ENCODE assay signal across 1 cellular context in the genomic region with DNA sequence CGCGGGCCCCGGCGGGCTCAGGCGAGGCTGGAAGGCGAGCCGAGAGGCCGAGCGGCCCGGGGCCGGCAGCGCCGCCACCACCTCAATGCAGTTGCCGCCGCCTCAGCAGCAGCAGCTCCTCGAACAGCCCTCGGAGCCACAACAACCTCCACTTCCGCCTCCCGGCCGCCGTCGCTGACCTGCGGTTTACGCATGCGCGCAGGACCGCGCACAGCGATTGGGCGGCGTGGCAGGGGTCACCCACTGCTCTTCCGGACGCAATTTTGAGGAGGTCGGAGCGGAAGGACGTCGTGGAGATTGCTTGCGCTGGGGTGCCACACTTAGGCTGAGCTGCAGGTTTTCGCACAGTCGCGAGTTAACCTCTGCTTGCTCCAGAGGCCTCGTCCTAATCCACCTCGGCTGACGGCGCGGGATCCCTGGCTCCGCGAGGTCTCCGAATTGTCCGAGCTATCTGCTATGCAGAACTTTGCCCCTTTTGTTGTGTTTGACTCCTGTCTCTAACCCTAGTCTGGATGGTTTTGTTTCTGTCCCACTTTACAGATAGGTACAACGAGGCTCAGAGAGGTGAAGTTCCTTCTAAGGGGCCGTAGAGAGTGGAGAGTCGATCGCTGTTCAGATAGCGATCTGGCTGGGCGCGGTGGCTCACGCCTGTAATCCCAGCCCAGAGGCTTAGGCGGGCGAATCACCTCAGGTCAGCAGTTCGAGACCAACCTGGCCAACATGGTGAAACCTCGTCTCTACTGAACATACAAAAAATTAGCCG.
TF ChIP-seq lines count a peak whose summit lies in the region.

A gene (plus strand): TSS at position 243 of the 763 bp plus-strand sequence. CDS start 6,657 bp downstream, outside the sequence.
A gene with protein sequence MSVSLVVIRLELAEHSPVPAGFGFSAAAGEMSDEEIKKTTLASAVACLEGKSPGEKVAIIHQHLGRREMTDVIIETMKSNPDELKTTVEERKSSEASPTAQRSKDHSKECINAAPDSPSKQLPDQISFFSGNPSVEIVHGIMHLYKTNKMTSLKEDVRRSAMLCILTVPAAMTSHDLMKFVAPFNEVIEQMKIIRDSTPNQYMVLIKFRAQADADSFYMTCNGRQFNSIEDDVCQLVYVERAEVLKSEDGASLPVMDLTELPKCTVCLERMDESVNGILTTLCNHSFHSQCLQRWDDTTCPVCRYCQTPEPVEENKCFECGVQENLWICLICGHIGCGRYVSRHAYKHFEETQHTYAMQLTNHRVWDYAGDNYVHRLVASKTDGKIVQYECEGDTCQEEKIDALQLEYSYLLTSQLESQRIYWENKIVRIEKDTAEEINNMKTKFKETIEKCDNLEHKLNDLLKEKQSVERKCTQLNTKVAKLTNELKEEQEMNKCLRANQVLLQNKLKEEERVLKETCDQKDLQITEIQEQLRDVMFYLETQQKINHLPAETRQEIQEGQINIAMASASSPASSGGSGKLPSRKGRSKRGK (minus strand): TSS at position 146 of the 763 bp plus-strand sequence. CDS start 164 bp downstream, outside the sequence.

TF ChIP-seq in HepG2, 621 proteins besides CTCF, POLR2A, EP300 and RAD21 (continued from another document and continues in another):
- TF ChIP-seq, protein P1, sequence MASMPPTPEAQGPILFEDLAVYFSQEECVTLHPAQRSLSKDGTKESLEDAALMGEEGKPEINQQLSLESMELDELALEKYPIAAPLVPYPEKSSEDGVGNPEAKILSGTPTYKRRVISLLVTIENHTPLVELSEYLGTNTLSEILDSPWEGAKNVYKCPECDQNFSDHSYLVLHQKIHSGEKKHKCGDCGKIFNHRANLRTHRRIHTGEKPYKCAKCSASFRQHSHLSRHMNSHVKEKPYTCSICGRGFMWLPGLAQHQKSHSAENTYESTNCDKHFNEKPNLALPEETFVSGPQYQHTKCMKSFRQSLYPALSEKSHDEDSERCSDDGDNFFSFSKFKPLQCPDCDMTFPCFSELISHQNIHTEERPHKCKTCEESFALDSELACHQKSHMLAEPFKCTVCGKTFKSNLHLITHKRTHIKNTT (CRISPR knock-in tag; IDR thresholded peaks at IDR 0.05), result no peak
- TF ChIP-seq, protein P2, sequence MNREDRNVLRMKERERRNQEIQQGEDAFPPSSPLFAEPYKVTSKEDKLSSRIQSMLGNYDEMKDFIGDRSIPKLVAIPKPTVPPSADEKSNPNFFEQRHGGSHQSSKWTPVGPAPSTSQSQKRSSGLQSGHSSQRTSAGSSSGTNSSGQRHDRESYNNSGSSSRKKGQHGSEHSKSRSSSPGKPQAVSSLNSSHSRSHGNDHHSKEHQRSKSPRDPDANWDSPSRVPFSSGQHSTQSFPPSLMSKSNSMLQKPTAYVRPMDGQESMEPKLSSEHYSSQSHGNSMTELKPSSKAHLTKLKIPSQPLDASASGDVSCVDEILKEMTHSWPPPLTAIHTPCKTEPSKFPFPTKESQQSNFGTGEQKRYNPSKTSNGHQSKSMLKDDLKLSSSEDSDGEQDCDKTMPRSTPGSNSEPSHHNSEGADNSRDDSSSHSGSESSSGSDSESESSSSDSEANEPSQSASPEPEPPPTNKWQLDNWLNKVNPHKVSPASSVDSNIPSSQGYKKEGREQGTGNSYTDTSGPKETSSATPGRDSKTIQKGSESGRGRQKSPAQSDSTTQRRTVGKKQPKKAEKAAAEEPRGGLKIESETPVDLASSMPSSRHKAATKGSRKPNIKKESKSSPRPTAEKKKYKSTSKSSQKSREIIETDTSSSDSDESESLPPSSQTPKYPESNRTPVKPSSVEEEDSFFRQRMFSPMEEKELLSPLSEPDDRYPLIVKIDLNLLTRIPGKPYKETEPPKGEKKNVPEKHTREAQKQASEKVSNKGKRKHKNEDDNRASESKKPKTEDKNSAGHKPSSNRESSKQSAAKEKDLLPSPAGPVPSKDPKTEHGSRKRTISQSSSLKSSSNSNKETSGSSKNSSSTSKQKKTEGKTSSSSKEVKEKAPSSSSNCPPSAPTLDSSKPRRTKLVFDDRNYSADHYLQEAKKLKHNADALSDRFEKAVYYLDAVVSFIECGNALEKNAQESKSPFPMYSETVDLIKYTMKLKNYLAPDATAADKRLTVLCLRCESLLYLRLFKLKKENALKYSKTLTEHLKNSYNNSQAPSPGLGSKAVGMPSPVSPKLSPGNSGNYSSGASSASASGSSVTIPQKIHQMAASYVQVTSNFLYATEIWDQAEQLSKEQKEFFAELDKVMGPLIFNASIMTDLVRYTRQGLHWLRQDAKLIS (CRISPR knock-in tag; IDR thresholded peaks at IDR 0.05), result peak; percentile 28; the same call in 1 of the 2 replicates
- peak; percentile 86; the same call in 1 of the 2 replicates for TF ChIP-seq KDM3A (CRISPR knock-in tag; IDR thresholded peaks at IDR 0.05; ENCODE audit: low read depth)
- TF ChIP-seq ETV5 (CRISPR knock-in tag; IDR thresholded peaks at IDR 0.05; ENCODE audit: borderline replicate concordance), result peak; percentile 90
- 0 out of 2 replicates have a peak, but pooled peaks have one; percentile 28 for TF ChIP-seq SAFB2 (CRISPR knock-in tag; IDR thresholded peaks at IDR 0.05; ENCODE audit: borderline replicate concordance, low read depth)
- TF ChIP-seq SNRNP70 (IDR thresholded peaks at IDR 0.05; ENCODE audit: low read depth, low read length), result no peak
- TF ChIP-seq, protein P3, sequence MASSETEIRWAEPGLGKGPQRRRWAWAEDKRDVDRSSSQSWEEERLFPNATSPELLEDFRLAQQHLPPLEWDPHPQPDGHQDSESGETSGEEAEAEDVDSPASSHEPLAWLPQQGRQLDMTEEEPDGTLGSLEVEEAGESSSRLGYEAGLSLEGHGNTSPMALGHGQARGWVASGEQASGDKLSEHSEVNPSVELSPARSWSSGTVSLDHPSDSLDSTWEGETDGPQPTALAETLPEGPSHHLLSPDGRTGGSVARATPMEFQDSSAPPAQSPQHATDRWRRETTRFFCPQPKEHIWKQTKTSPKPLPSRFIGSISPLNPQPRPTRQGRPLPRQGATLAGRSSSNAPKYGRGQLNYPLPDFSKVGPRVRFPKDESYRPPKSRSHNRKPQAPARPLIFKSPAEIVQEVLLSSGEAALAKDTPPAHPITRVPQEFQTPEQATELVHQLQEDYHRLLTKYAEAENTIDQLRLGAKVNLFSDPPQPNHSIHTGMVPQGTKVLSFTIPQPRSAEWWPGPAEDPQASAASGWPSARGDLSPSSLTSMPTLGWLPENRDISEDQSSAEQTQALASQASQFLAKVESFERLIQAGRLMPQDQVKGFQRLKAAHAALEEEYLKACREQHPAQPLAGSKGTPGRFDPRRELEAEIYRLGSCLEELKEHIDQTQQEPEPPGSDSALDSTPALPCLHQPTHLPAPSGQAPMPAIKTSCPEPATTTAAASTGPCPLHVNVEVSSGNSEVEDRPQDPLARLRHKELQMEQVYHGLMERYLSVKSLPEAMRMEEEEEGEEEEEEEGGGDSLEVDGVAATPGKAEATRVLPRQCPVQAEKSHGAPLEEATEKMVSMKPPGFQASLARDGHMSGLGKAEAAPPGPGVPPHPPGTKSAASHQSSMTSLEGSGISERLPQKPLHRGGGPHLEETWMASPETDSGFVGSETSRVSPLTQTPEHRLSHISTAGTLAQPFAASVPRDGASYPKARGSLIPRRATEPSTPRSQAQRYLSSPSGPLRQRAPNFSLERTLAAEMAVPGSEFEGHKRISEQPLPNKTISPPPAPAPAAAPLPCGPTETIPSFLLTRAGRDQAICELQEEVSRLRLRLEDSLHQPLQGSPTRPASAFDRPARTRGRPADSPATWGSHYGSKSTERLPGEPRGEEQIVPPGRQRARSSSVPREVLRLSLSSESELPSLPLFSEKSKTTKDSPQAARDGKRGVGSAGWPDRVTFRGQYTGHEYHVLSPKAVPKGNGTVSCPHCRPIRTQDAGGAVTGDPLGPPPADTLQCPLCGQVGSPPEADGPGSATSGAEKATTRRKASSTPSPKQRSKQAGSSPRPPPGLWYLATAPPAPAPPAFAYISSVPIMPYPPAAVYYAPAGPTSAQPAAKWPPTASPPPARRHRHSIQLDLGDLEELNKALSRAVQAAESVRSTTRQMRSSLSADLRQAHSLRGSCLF (CRISPR knock-in tag; IDR thresholded peaks at IDR 0.05; ENCODE audit: borderline replicate concordance), result no peak
- TF ChIP-seq FOXC1 (CRISPR knock-in tag; IDR thresholded peaks at IDR 0.05; ENCODE audit: borderline replicate concordance), result 0 out of 2 replicates have a peak, but pooled peaks have one; percentile 50
- no peak for TF ChIP-seq ZSCAN22 (CRISPR knock-in tag; IDR thresholded peaks at IDR 0.05)
- no peak for TF ChIP-seq ZNF549 (CRISPR knock-in tag; IDR thresholded peaks at IDR 0.05)
- no peak for TF ChIP-seq ZNF660 (CRISPR knock-in tag; IDR thresholded peaks at IDR 0.05; ENCODE audit: borderline replicate concordance, low read depth)
- peak; percentile 78 for TF ChIP-seq ZNF563 (CRISPR knock-in tag; IDR thresholded peaks at IDR 0.05)
- TF ChIP-seq, protein P4, sequence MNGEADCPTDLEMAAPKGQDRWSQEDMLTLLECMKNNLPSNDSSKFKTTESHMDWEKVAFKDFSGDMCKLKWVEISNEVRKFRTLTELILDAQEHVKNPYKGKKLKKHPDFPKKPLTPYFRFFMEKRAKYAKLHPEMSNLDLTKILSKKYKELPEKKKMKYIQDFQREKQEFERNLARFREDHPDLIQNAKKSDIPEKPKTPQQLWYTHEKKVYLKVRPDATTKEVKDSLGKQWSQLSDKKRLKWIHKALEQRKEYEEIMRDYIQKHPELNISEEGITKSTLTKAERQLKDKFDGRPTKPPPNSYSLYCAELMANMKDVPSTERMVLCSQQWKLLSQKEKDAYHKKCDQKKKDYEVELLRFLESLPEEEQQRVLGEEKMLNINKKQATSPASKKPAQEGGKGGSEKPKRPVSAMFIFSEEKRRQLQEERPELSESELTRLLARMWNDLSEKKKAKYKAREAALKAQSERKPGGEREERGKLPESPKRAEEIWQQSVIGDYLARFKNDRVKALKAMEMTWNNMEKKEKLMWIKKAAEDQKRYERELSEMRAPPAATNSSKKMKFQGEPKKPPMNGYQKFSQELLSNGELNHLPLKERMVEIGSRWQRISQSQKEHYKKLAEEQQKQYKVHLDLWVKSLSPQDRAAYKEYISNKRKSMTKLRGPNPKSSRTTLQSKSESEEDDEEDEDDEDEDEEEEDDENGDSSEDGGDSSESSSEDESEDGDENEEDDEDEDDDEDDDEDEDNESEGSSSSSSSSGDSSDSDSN (CRISPR knock-in tag; IDR thresholded peaks at IDR 0.05), result peak; percentile 80
- TF ChIP-seq, protein P5, sequence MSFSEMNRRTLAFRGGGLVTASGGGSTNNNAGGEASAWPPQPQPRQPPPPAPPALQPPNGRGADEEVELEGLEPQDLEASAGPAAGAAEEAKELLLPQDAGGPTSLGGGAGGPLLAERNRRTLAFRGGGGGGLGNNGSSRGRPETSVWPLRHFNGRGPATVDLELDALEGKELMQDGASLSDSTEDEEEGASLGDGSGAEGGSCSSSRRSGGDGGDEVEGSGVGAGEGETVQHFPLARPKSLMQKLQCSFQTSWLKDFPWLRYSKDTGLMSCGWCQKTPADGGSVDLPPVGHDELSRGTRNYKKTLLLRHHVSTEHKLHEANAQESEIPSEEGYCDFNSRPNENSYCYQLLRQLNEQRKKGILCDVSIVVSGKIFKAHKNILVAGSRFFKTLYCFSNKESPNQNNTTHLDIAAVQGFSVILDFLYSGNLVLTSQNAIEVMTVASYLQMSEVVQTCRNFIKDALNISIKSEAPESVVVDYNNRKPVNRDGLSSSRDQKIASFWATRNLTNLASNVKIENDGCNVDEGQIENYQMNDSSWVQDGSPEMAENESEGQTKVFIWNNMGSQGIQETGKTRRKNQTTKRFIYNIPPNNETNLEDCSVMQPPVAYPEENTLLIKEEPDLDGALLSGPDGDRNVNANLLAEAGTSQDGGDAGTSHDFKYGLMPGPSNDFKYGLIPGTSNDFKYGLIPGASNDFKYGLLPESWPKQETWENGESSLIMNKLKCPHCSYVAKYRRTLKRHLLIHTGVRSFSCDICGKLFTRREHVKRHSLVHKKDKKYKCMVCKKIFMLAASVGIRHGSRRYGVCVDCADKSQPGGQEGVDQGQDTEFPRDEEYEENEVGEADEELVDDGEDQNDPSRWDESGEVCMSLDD (CRISPR knock-in tag; IDR thresholded peaks at IDR 0.05; ENCODE audit: borderline replicate concordance), result no peak
- TF ChIP-seq, protein P6, sequence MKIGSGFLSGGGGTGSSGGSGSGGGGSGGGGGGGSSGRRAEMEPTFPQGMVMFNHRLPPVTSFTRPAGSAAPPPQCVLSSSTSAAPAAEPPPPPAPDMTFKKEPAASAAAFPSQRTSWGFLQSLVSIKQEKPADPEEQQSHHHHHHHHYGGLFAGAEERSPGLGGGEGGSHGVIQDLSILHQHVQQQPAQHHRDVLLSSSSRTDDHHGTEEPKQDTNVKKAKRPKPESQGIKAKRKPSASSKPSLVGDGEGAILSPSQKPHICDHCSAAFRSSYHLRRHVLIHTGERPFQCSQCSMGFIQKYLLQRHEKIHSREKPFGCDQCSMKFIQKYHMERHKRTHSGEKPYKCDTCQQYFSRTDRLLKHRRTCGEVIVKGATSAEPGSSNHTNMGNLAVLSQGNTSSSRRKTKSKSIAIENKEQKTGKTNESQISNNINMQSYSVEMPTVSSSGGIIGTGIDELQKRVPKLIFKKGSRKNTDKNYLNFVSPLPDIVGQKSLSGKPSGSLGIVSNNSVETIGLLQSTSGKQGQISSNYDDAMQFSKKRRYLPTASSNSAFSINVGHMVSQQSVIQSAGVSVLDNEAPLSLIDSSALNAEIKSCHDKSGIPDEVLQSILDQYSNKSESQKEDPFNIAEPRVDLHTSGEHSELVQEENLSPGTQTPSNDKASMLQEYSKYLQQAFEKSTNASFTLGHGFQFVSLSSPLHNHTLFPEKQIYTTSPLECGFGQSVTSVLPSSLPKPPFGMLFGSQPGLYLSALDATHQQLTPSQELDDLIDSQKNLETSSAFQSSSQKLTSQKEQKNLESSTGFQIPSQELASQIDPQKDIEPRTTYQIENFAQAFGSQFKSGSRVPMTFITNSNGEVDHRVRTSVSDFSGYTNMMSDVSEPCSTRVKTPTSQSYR (CRISPR knock-in tag; IDR thresholded peaks at IDR 0.05; ENCODE audit: borderline replicate concordance), result peak; percentile 30; the same call in 1 of the 2 replicates
- TF ChIP-seq STAT5B (CRISPR knock-in tag; IDR thresholded peaks at IDR 0.05), result no peak
- TF ChIP-seq, protein P7, sequence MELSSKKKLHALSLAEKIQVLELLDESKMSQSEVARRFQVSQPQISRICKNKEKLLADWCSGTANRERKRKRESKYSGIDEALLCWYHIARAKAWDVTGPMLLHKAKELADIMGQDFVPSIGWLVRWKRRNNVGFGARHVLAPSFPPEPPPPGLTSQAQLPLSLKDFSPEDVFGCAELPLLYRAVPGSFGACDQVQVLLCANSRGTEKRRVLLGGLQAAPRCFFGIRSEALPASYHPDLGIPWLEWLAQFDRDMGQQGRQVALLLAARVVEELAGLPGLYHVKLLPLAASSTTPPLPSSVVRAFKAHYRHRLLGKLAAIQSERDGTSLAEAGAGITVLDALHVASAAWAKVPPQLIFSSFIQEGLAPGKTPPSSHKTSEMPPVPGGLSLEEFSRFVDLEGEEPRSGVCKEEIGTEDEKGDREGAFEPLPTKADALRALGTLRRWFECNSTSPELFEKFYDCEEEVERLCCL (CRISPR knock-in tag; IDR thresholded peaks at IDR 0.05; ENCODE audit: borderline replicate concordance), result peak; percentile 77; the same call in 1 of the 2 replicates
- TF ChIP-seq FOXJ3 (CRISPR knock-in tag; IDR thresholded peaks at IDR 0.05; ENCODE audit: borderline replicate concordance), result 0 out of 2 replicates have a peak, but pooled peaks have one; percentile 9
- TF ChIP-seq RXRA (CRISPR knock-in tag; IDR thresholded peaks at IDR 0.05), result peak; percentile 62; the same call in 1 of the 2 replicates
- peak; percentile 57 for TF ChIP-seq AGO2 (optimal IDR thresholded peaks at IDR 0.05; ENCODE audit: low read depth, low read length)
- TF ChIP-seq CEBPG (CRISPR knock-in tag; IDR thresholded peaks at IDR 0.05), result peak; percentile 38; the same call in 1 of the 2 replicates
